1 cellular context compared by ENCODE assay signal in the genomic region with DNA sequence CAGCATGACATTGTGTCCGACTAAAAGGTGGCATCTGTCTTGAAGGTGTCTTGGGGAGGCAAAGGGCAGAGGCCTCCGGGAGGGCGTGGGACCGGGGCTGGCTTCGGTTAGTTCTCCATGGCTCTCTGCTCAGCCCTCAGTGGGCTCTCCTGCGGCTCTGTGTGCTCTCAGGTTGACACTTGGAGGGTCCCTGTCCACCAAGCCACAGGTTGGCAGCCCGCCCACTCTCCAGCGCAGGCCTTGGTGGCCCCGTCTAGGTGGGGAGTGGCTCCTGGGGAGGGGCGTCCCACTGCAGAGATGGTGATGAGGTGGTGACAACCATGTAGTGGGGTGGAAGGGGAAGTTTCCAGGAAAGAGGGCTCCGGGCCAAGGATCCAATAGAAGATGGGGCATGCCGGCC.
TF ChIP-seq lines count a peak whose summit lies in the region.

No MANE protein-coding gene starts in this region.

TF ChIP-seq in GM23338, 12 proteins besides CTCF, POLR2A, EP300 and RAD21 (continued from another document):
- TF ChIP-seq, protein P1, sequence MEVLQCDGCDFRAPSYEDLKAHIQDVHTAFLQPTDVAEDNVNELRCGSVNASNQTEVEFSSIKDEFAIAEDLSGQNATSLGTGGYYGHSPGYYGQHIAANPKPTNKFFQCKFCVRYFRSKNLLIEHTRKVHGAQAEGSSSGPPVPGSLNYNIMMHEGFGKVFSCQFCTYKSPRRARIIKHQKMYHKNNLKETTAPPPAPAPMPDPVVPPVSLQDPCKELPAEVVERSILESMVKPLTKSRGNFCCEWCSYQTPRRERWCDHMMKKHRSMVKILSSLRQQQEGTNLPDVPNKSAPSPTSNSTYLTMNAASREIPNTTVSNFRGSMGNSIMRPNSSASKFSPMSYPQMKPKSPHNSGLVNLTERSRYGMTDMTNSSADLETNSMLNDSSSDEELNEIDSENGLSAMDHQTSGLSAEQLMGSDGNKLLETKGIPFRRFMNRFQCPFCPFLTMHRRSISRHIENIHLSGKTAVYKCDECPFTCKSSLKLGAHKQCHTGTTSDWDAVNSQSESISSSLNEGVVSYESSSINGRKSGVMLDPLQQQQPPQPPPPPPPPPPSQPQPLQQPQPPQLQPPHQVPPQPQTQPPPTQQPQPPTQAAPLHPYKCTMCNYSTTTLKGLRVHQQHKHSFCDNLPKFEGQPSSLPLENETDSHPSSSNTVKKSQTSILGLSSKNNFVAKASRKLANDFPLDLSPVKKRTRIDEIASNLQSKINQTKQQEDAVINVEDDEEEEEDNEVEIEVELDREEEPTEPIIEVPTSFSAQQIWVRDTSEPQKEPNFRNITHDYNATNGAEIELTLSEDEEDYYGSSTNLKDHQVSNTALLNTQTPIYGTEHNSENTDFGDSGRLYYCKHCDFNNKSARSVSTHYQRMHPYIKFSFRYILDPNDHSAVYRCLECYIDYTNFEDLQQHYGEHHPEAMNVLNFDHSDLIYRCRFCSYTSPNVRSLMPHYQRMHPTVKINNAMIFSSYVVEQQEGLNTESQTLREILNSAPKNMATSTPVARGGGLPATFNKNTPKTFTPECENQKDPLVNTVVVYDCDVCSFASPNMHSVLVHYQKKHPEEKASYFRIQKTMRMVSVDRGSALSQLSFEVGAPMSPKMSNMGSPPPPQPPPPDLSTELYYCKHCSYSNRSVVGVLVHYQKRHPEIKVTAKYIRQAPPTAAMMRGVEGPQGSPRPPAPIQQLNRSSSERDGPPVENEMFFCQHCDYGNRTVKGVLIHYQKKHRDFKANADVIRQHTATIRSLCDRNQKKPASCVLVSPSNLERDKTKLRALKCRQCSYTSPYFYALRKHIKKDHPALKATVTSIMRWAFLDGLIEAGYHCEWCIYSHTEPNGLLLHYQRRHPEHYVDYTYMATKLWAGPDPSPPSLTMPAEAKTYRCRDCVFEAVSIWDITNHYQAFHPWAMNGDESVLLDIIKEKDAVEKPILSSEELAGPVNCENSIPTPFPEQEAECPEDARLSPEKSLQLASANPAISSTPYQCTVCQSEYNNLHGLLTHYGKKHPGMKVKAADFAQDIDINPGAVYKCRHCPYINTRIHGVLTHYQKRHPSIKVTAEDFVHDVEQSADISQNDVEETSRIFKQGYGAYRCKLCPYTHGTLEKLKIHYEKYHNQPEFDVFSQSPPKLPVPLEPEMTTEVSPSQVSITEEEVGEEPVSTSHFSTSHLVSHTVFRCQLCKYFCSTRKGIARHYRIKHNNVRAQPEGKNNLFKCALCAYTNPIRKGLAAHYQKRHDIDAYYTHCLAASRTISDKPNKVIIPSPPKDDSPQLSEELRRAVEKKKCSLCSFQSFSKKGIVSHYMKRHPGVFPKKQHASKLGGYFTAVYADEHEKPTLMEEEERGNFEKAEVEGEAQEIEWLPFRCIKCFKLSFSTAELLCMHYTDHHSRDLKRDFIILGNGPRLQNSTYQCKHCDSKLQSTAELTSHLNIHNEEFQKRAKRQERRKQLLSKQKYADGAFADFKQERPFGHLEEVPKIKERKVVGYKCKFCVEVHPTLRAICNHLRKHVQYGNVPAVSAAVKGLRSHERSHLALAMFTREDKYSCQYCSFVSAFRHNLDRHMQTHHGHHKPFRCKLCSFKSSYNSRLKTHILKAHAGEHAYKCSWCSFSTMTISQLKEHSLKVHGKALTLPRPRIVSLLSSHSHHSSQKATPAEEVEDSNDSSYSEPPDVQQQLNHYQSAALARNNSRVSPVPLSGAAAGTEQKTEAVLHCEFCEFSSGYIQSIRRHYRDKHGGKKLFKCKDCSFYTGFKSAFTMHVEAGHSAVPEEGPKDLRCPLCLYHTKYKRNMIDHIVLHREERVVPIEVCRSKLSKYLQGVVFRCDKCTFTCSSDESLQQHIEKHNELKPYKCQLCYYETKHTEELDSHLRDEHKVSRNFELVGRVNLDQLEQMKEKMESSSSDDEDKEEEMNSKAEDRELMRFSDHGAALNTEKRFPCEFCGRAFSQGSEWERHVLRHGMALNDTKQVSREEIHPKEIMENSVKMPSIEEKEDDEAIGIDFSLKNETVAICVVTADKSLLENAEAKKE (CRISPR knock-in tag; IDR thresholded peaks at IDR 0.05), result no peak
- no peak for TF ChIP-seq STAT1 (IDR thresholded peaks at IDR 0.05; ENCODE audit: unreplicated experiment)
- TF ChIP-seq ETS1 (IDR thresholded peaks at IDR 0.05), result no peak
- TF ChIP-seq REST (IDR thresholded peaks at IDR 0.05; ENCODE audit: unreplicated experiment), result no peak
